26 cellular contexts compared by ENCODE assay signal in the genomic region with DNA sequence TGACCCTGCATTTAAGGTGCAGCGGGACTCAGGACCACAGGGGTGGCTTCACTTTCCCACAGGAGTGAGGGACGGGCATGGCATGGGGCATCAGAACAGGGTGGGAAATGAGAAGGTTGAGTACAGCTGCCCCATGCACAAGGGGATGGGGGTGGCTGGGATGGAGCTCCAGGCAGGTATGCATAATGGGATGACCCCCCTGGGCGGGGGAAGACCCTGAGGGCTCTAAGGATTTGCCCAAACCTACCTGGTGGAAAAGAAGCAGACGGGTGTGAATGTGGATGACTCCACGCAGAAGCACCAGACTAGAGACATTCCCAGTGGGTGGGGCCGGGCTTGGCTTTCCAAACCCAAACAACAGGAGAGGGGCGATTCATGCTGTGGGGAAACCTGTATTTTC.
"Had no signal": no experiment of that assay in that cellular context is flagged by ENCODE, and none has a peak within 500 bp of the region (broad histone marks: within the 10 kb centered on the region; RNA-seq: fewer than 3 reads in every experiment).

No MANE protein-coding gene starts in this region.

- H3K27ac ChIP-seq: SJCRH30 had no signal

- H3K9me3 ChIP-seq: SJCRH30, SK-N-SH had no signal

- H3K27me3 ChIP-seq: SJCRH30 had no signal

- H3K27ac Mint-ChIP-seq: activated CD8-positive, alpha-beta memory T cell treated with anti-CD3 and anti-CD28 coated beads, Interleukin-2, amount 10 ng/mL, durations not matched to agents 7 days and 5 days; activated naive CD4-positive, alpha-beta T cell treated with anti-CD3 and anti-CD28 coated beads for 36 hours; activated naive CD8-positive, alpha-beta T cell treated with anti-CD3 and anti-CD28 coated beads for 36 hours; activated T-cell treated with anti-CD3 and anti-CD28 coated beads, Interleukin-2, amount 50 U/mL, for 24 hours; activated T-helper 1 cell treated with anti-CD3 and anti-CD28 coated beads, Interleukin-12 subunit alpha, Interleukin-12 subunit beta, Interleukin-2, Interleukin-4 antibody, amounts not matched to agents 30 ng/mL and 10 ng/mL and 1 ng/mL, durations not matched to agents 14 hours and 24 hours and 36 hours had no signal

- H3K9ac ChIP-seq: SK-N-SH had no signal

- ATAC-seq: activated CD8-positive, alpha-beta memory T cell treated with anti-CD3 and anti-CD28 coated beads, Interleukin-2, amount 10 ng/mL, durations not matched to agents 7 days and 5 days had no signal

- H3K36me3 ChIP-seq: SJCRH30 had no signal

- H3K36me3 Mint-ChIP-seq: activated CD8-positive, alpha-beta memory T cell treated with anti-CD3 and anti-CD28 coated beads, Interleukin-2, amount 10 ng/mL, durations not matched to agents 7 days and 5 days; activated naive CD8-positive, alpha-beta T cell treated with anti-CD3 and anti-CD28 coated beads for 36 hours had no signal

- H3K27me3 Mint-ChIP-seq: activated CD8-positive, alpha-beta memory T cell treated with anti-CD3 and anti-CD28 coated beads, Interleukin-2, amount 10 ng/mL, durations not matched to agents 7 days and 5 days; activated naive CD8-positive, alpha-beta T cell treated with anti-CD3 and anti-CD28 coated beads for 36 hours; activated T-cell treated with anti-CD3 and anti-CD28 coated beads, Interleukin-2, amount 50 U/mL, for 24 hours had no signal

- H3K9me3 Mint-ChIP-seq: activated naive CD4-positive, alpha-beta T cell treated with anti-CD3 and anti-CD28 coated beads for 36 hours; activated naive CD8-positive, alpha-beta T cell treated with anti-CD3 and anti-CD28 coated beads for 36 hours; activated T-cell treated with anti-CD3 and anti-CD28 coated beads, Interleukin-2, amount 50 U/mL, for 24 hours; activated T-helper 1 cell treated with anti-CD3 and anti-CD28 coated beads, Interleukin-12 subunit alpha, Interleukin-12 subunit beta, Interleukin-2, Interleukin-4 antibody, amounts not matched to agents 30 ng/mL and 10 ng/mL and 1 ng/mL, durations not matched to agents 14 hours and 24 hours and 36 hours; central memory CD8-positive, alpha-beta T cell had no signal

- H3K4me3 ChIP-seq: SJCRH30 had no signal

- H3K4me1 Mint-ChIP-seq: activated CD8-positive, alpha-beta memory T cell treated with anti-CD3 and anti-CD28 coated beads, Interleukin-2, amount 10 ng/mL, durations not matched to agents 7 days and 5 days; activated naive CD8-positive, alpha-beta T cell treated with anti-CD3 and anti-CD28 coated beads for 36 hours; central memory CD8-positive, alpha-beta T cell had no signal

- DNase-seq: activated CD4-positive, alpha-beta T cell treated with anti-CD3 and anti-CD28 coated beads for 48 hours; activated CD4-positive, alpha-beta T cell treated with anti-CD3 and anti-CD28 coated beads, Interleukin-2, amount 50 U/mL, for 48 hours; activated CD4-positive, CD25-positive, alpha-beta regulatory T cell treated with anti-CD3 and anti-CD28 coated beads, Interleukin-2, amount 50 U/mL, for 72 hours; activated CD8-positive, alpha-beta memory T cell treated with anti-CD3 and anti-CD28 coated beads, Interleukin-2, amount 10 ng/mL, durations not matched to agents 7 days and 5 days; activated gamma-delta T cell; activated naive CD4-positive, alpha-beta T cell treated with anti-CD3 and anti-CD28 coated beads for 36 hours; activated naive CD8-positive, alpha-beta T cell treated with anti-CD3 and anti-CD28 coated beads for 36 hours; activated T-cell treated with anti-CD3 and anti-CD28 coated beads, Interleukin-2, amount 50 U/mL, for 24 hours; anterior cingulate cortex; KG1; NCI-H1092; NCI-H1417; NCI-H1694; NCI-H2029; NCI-H2107; NCI-H2171 treated with DMSO at 0.1 percent for 48 hours; NCI-H226; NCI-H510A; NCI-H526 treated with DMSO at 0.1 percent for 48 hours; Right ventricle myocardium superior; RPMI8226; SJCRH30; SK-N-SH; T-helper 1 cell had no signal

- H3K4me2 ChIP-seq: SK-N-SH had no signal

- H3K4me3 Mint-ChIP-seq: activated CD8-positive, alpha-beta memory T cell treated with anti-CD3 and anti-CD28 coated beads, Interleukin-2, amount 10 ng/mL, durations not matched to agents 7 days and 5 days; activated naive CD4-positive, alpha-beta T cell treated with anti-CD3 and anti-CD28 coated beads for 36 hours; activated naive CD8-positive, alpha-beta T cell treated with anti-CD3 and anti-CD28 coated beads for 36 hours; activated T-cell treated with anti-CD3 and anti-CD28 coated beads, Interleukin-2, amount 50 U/mL, for 24 hours; activated T-helper 1 cell treated with anti-CD3 and anti-CD28 coated beads, Interleukin-12 subunit alpha, Interleukin-12 subunit beta, Interleukin-2, Interleukin-4 antibody, amounts not matched to agents 30 ng/mL and 10 ng/mL and 1 ng/mL, durations not matched to agents 14 hours and 24 hours and 36 hours; central memory CD8-positive, alpha-beta T cell had no signal
